28 cellular contexts compared by ENCODE assay signal in the genomic region with DNA sequence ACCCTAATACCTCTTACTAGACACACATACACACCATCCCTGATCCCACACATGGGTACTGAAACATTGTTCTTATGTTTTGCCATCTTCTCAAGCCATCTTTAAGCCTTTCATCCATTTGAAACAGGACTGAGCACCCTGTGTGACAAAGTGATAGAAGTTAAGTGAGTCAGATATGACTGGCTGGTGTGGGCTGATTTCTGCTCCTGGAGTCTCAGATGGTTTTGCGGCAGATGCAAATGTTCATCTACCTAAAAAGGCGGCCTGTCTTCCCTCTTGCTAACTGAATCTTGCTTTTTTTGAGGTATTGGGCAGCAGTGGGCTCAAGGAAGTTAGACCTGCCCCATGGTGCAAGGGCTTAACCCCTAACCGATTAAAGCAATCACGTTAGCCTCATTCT. TPM values are rescaled to one million over a fixed set of nuclear protein-coding genes. Genes with fewer than 3 reads are reported as not detected.
"Had no signal": no experiment of that assay in that cellular context is flagged by ENCODE, and none has a peak within 500 bp of the region (broad histone marks: within the 10 kb centered on the region; RNA-seq: fewer than 3 reads in every experiment).

No MANE protein-coding gene starts in this region.

- H3K4me3 ChIP-seq: adrenal gland, SJSA1 had no signal

- ATAC-seq: activated naive CD4-positive, alpha-beta T cell treated with anti-CD3 and anti-CD28 coated beads, Interleukin-2, amount 50 U/mL, for 72 hours; activated T-cell treated with anti-CD3 and anti-CD28 coated beads, Interleukin-2, amount 50 U/mL, for 4 hours; Panc1 had no signal

- H3K27ac ChIP-seq: adrenal gland, KMS-11, SJSA1 had no signal

- H3K9me3 ChIP-seq: adrenal gland, SJSA1, SK-N-SH had no signal

- H3K9ac ChIP-seq: KMS-11, SK-N-SH had no signal

- H3K27me3 ChIP-seq: adrenal gland, SJSA1 had no signal

- DNase-seq: activated CD4-positive, alpha-beta memory T cell treated with anti-CD3 and anti-CD28 coated beads for 36 hours; activated CD4-positive, alpha-beta T cell treated with anti-CD3 and anti-CD28 coated beads, Interleukin-2, amount 50 U/mL, for 1 hour; activated CD8-positive, alpha-beta memory T cell treated with anti-CD3 and anti-CD28 coated beads, Interleukin-2, amount 50 U/mL, for 4 hours; activated gamma-delta T cell treated with Interleukin-2 at 50 U/mL for 16 hours; activated naive CD4-positive, alpha-beta T cell treated with anti-CD3 and anti-CD28 coated beads for 36 hours; activated T-cell treated with anti-CD3 and anti-CD28 coated beads for 4 hours; activated T-cell treated with anti-CD3 and anti-CD28 coated beads, Interleukin-2, amount 50 U/mL, for 4 hours; adrenal gland; anterior cingulate cortex; NCI-H1092 treated with DMSO at 0.1 percent for 48 hours; NCI-H1417; NCI-H146; NCI-H187; NCI-H2029 treated with DMSO at 0.1 percent for 48 hours; NCI-H2107; NCI-H2171; NCI-H446; NCI-H510A treated with DMSO at 0.1 percent for 48 hours; NCI-H69; OCI-M1; RPMI8226; SHP77 treated with DMSO at 0.1 percent for 48 hours; SK-N-SH had no signal

- H3K4me2 ChIP-seq: KMS-11, SK-N-SH had no signal

- H3K4me1 ChIP-seq: adrenal gland had no signal

- H3K9me2 ChIP-seq: SK-N-SH had no signal

- H3K36me3 ChIP-seq: adrenal gland, SJSA1 had no signal

RNA-seq across cellular contexts. Expression of a gene that starts 30.4 kb away (rescaled TPM):
- total RNA-seq: activated T-helper 1 cell treated with anti-CD3 and anti-CD28 coated beads, Interleukin-12 subunit alpha, Interleukin-12 subunit beta, Interleukin-2, Interleukin-4 antibody, amounts not matched to agents 30 ng/mL and 10 ng/mL and 1 ng/mL, durations not matched to agents 14 hours and 24 hours and 36 hours had no signal
